In genomic region chr1:231508941-231509340, GRCh38 we compare ENCODE assay signal across 17 cellular contexts. TPM values are rescaled to one million over a fixed set of nuclear protein-coding genes. Genes with fewer than 3 reads are reported as not detected.
A peak's percentile ranks its signal among the peaks of the same experiment; 100 is the strongest.
DNase-seq lines count a peak whose midpoint lies in the region; ATAC-seq and TF ChIP-seq lines count a peak whose summit lies in the region.
"Had no signal": no experiment of that assay in that cellular context is flagged by ENCODE, and none has a peak within 500 bp of the region (broad histone marks: within the 10 kb centered on the region; RNA-seq: fewer than 3 reads in every experiment).

No MANE protein-coding gene starts in this region.

- no peak overlapping the region for H4K91ac ChIP-seq in IMR-90 (ENCODE audit: insufficient read depth, low read depth, low read length)

- no peak for TF ChIP-seq POLR2A in IMR-90 (IDR thresholded peaks at IDR 0.05; ENCODE audit: low read depth, low read length)
- no peak for TF ChIP-seq POLR2A in esophagus muscularis mucosa (IDR thresholded peaks at IDR 0.05; ENCODE audit: low read depth)

- H3K79me2 ChIP-seq in ACC112 (ENCODE audit: control insufficient read depth, insufficient read depth, low read length, unreplicated experiment): no peaks in the 10 kb centered on the region
- H3K79me2 ChIP-seq in fibroblast of lung (ENCODE audit: control insufficient read depth, insufficient read depth, low read length): no peaks in the 10 kb centered on the region

- H3K4me2 ChIP-seq in IMR-90 (ENCODE audit: low read depth, low read length) (no peak overlapping the region), fibroblast of lung (ENCODE audit: extremely low read depth, insufficient read depth, low read length) (no peak overlapping the region)
- H3K4me2 ChIP-seq: SK-N-SH had no signal

- no peak overlapping the region for H3K27ac ChIP-seq in ACC112 (ENCODE audit: low read depth, low read length)
- H3K27ac ChIP-seq in IMR-90 (ENCODE audit: insufficient read depth, low read length): no peak overlapping the region
- H3K27ac ChIP-seq in fibroblast of lung (ENCODE audit: insufficient read depth, low read length): no peak overlapping the region
- no peak overlapping the region for H3K27ac ChIP-seq in esophagus muscularis mucosa (replicated peaks in 1 of 4)

- H2BK5ac ChIP-seq in IMR-90 (ENCODE audit: low read depth, low read length, poor library complexity, severe bottlenecking): no peak overlapping the region

- POLR2A ChIA-PET in IMR-90 (lab: Charles Lee; ENCODE audit: unreplicated experiment) (no interaction called here), T-cell (lab: Charles Lee) (no interaction called here)

- no peak overlapping the region for H2BK20ac ChIP-seq in IMR-90 (ENCODE audit: low read depth, low read length)

- no peak for TF ChIP-seq RAD21 in IMR-90 (IDR thresholded peaks at IDR 0.05; ENCODE audit: low read length)

- H3K4me3 ChIP-seq in ACC112 (ENCODE audit: low read depth, low read length) (no peak overlapping the region), IMR-90 (ENCODE audit: insufficient read depth, low read depth, low read length) (no peak overlapping the region), fibroblast of lung (replicated peaks in 1 of 4; ENCODE audit: control extremely low read depth in 1 of 4, insufficient read depth in 1 of 4, low read depth in 3 of 4, low read length in 4 of 4) (no peak overlapping the region), neuron (ENCODE audit: low read length) (no peak overlapping the region), esophagus muscularis mucosa (no peak overlapping the region)
- H3K4me3 ChIP-seq: HAP-1 had no signal

- H4K5ac ChIP-seq in IMR-90 (ENCODE audit: low read depth, low read length): no peak overlapping the region; the same call in 1 of the 2 replicates

- H3K27ac Mint-ChIP-seq in T-cell: no peak overlapping the region

- no peak overlapping the region for H3K4me3 Mint-ChIP-seq in T-cell

- intact Hi-C loops in IMR-90 (cut with micrococcal nuclease) (no loop called here), esophagus muscularis mucosa (cut with DNase I) (no loop called here)

- BruUV-seq in IMR-90 (replicated peaks; lab: Mats Ljungman, UMichigan): no TSS peak

- H3K79me1 ChIP-seq in IMR-90 (ENCODE audit: low read depth in 1 of 2, low read length in 2 of 2): no peaks in the 10 kb centered on the region

- no peak overlapping the region for H2AK5ac ChIP-seq in IMR-90 (ENCODE audit: low read depth, low read length)

- H3K4ac ChIP-seq in IMR-90 (ENCODE audit: low read depth, low read length): no peak overlapping the region

- no peaks in the 10 kb centered on the region for H3K4me1 Mint-ChIP-seq in T-cell

- no peak overlapping the region for H2BK120ac ChIP-seq in IMR-90 (ENCODE audit: low read depth, low read length)

- peak overlapping the region; percentile 68 for H2AFZ ChIP-seq in ACC112 (ENCODE audit: low read length, unreplicated experiment)
- H2AFZ ChIP-seq in IMR-90 (replicated peaks; ENCODE audit: low read length, poor library complexity): peak overlapping the region; percentile 81
- H2AFZ ChIP-seq in fibroblast of lung (ENCODE audit: low read length): peak overlapping the region; percentile 3
- peak overlapping the region; percentile 40 for H2AFZ ChIP-seq in neuron (ENCODE audit: low read depth, low read length)

- no peaks in the 10 kb centered on the region for H4K20me1 ChIP-seq in IMR-90 (ENCODE audit: insufficient read depth, low read length)
- no peaks in the 10 kb centered on the region for H4K20me1 ChIP-seq in fibroblast of lung (ENCODE audit: control insufficient read depth, extremely low read depth, insufficient read depth, low read length)

- H3K14ac ChIP-seq in IMR-90 (replicated peaks; ENCODE audit: low read depth, low read length): no peak overlapping the region

- dilution Hi-C loops in IMR-90 (cut with HindIII; ENCODE audit: low sequenced_read_pairs, unreplicated experiment): no loop called here

- CTCF ChIA-PET in IMR-90 (lab: Yijun Ruan, JAX): no interaction called here
- CTCF ChIA-PET in T-cell (lab: Charles Lee): no interaction called here

- no CpG with 5 or more reads among the region's 6 CpGs for WGBS in IMR-90 (ENCODE audit: extremely low coverage in 2 of 2, insufficient read length in 1 of 2), 2 experiments
- WGBS in esophagus muscularis mucosa: 88% methylated on average over 6 of the region's 6 CpGs

- H3K9ac ChIP-seq in IMR-90 (ENCODE audit: low read depth, low read length): no peak overlapping the region
- no peak overlapping the region for H3K9ac ChIP-seq in fibroblast of lung (ENCODE audit: insufficient read depth, low read length)
- H3K9ac ChIP-seq: SK-N-SH had no signal

- TF ChIP-seq EP300 in esophagus muscularis mucosa (IDR thresholded peaks at IDR 0.05): no peak

- H3K27me3 Mint-ChIP-seq in T-cell: peaks cover 20 to 28% of the 10 kb centered on the region in 2 donors

- H3K18ac ChIP-seq in IMR-90 (ENCODE audit: low read depth, low read length): no peak overlapping the region

- no peaks in the 10 kb centered on the region for H3K9me3 ChIP-seq in IMR-90 (ENCODE audit: control insufficient read depth, insufficient read depth, low read length)
- no peaks in the 10 kb centered on the region for H3K9me3 ChIP-seq in fibroblast of lung (ENCODE audit: control insufficient read depth, insufficient read depth, low read depth, low read length)
- H3K9me3 ChIP-seq in neuron (ENCODE audit: low read length): no peaks in the 10 kb centered on the region
- H3K9me3 ChIP-seq in esophagus muscularis mucosa: no peaks in the 10 kb centered on the region
- H3K9me3 ChIP-seq: HAP-1, SK-N-SH had no signal

- DNase-seq in IMR-90 (no peak), fibroblast of lung (ENCODE audit: low read depth in 2 of 2) (no peak), HuH-7.5 (ENCODE audit: low spot score) (no peak), T-cell (no peak), esophagus muscularis mucosa (ENCODE audit: extremely low spot score) (no peak)
- DNase-seq: AML-193, GF-D8, NCI-H1436, NCI-H446, NCI-H774, Right ventricle myocardium superior, SK-N-SH had no signal

- H3K4me1 ChIP-seq in ACC112 (ENCODE audit: control insufficient read depth, insufficient read depth, low read length, unreplicated experiment): peaks cover 13% of the 10 kb centered on the region
- no peaks in the 10 kb centered on the region for H3K4me1 ChIP-seq in IMR-90 (ENCODE audit: control insufficient read depth, insufficient read depth, low read length)
- no peaks in the 10 kb centered on the region for H3K4me1 ChIP-seq in fibroblast of lung (ENCODE audit: control insufficient read depth, extremely low read depth, insufficient read depth, low read length)
- H3K4me1 ChIP-seq in neuron (ENCODE audit: insufficient read depth, low read length): peaks cover 3% of the 10 kb centered on the region
- no peaks in the 10 kb centered on the region for H3K4me1 ChIP-seq in esophagus muscularis mucosa
- H3K4me1 ChIP-seq: HAP-1 had no signal

- H3K23ac ChIP-seq in IMR-90 (ENCODE audit: low read depth, low read length): no peak overlapping the region

- H4K8ac ChIP-seq in IMR-90 (ENCODE audit: low read depth in 2 of 2, low read length in 2 of 2): no peak overlapping the region

- TF ChIP-seq CTCF in IMR-90 (conservative IDR thresholded peaks at IDR 0.05; ENCODE audit: low read depth, low read length): no peak
- TF ChIP-seq CTCF in fibroblast of lung (conservative IDR thresholded peaks at IDR 0.05 in 1 of 2, IDR thresholded peaks at IDR 0.05 in 1 of 2; ENCODE audit: low read depth in 1 of 2, low read length in 2 of 2): no peak
- no peak for TF ChIP-seq CTCF in esophagus muscularis mucosa (IDR thresholded peaks at IDR 0.05)

- no peak overlapping the region for H2BK15ac ChIP-seq in IMR-90 (ENCODE audit: low read depth, low read length)

- H2AK9ac ChIP-seq in IMR-90 (replicated peaks; ENCODE audit: low read depth, low read length, poor library complexity): no peak overlapping the region

- in situ Hi-C loops in IMR-90 (cut with MboI; ENCODE audit: low sequenced_read_pairs): no loop called here

- no peak overlapping the region for H3K56ac ChIP-seq in IMR-90 (ENCODE audit: extremely low read depth, insufficient read depth, low read length)

- H3K27me3 ChIP-seq in ACC112 (ENCODE audit: insufficient read depth, low read length): no peaks in the 10 kb centered on the region
- no peaks in the 10 kb centered on the region for H3K27me3 ChIP-seq in IMR-90 (ENCODE audit: control insufficient read depth, insufficient read depth, low read length)
- no peaks in the 10 kb centered on the region for H3K27me3 ChIP-seq in fibroblast of lung (ENCODE audit: control insufficient read depth, insufficient read depth, low read length)
- no peaks in the 10 kb centered on the region for H3K27me3 ChIP-seq in neuron (ENCODE audit: insufficient read depth, low read length)
- H3K27me3 ChIP-seq in esophagus muscularis mucosa: no peaks in the 10 kb centered on the region

- H3K36me3 Mint-ChIP-seq in T-cell: no peaks in the 10 kb centered on the region

- H3K36me3 ChIP-seq in ACC112 (ENCODE audit: insufficient read depth, low read length) (no peaks in the 10 kb centered on the region), IMR-90 (ENCODE audit: control insufficient read depth, insufficient read depth, low read length) (no peaks in the 10 kb centered on the region), fibroblast of lung (ENCODE audit: control insufficient read depth, insufficient read depth, low read length) (no peaks in the 10 kb centered on the region), neuron (ENCODE audit: insufficient read depth, low read length) (no peaks in the 10 kb centered on the region), esophagus muscularis mucosa (no peaks in the 10 kb centered on the region)
- H3K36me3 ChIP-seq: HAP-1 had no signal

- ATAC-seq in IMR-90 (ENCODE audit: low read depth): no peak
- ATAC-seq in T-cell (replicated peaks in 1 of 4): no peak
- ATAC-seq in GM19023 (IDR thresholded peaks at IDR 0.05; ENCODE audit: unreplicated experiment): no peak
- ATAC-seq: Panc1 had no signal

- H3K9me1 ChIP-seq in IMR-90 (ENCODE audit: insufficient read depth, low read length): no peaks in the 10 kb centered on the region

- H3K9me3 Mint-ChIP-seq in T-cell: no peaks in the 10 kb centered on the region

TF ChIP-seq in IMR-90, 13 proteins besides CTCF, POLR2A, EP300 and RAD21 (continues in another document):
- TF ChIP-seq SMC3 (IDR thresholded peaks at IDR 0.05; ENCODE audit: low read depth, low read length): no peak
- no peak for TF ChIP-seq RCOR1 (IDR thresholded peaks at IDR 0.05; ENCODE audit: insufficient replicate concordance, low read length)
- no peak for TF ChIP-seq NFE2L2 (IDR thresholded peaks at IDR 0.05; ENCODE audit: low read depth, low read length)
- no peak for TF ChIP-seq FOS (IDR thresholded peaks at IDR 0.05; ENCODE audit: low read depth, low read length)
- TF ChIP-seq MXI1 (IDR thresholded peaks at IDR 0.05; ENCODE audit: borderline replicate concordance, low read depth, low read length): no peak

RNA-seq across cellular contexts. Expression of gene TSNAX, which starts 19.5 kb away (rescaled TPM):
- total RNA-seq in IMR-90 (2012; rRNA removed) (60.6 and 61.4 TPM in 2 replicates), fibroblast of lung (28.8 and 30.2 TPM in 2 replicates), T-cell (10 to 100 TPM; 31.0 to 40.6 (median 35.0) TPM), esophagus muscularis mucosa (10 to 100 TPM; 20.4 to 29.6 (median 24.7) TPM)
- polyA plus RNA-seq in IMR-90 (2012; rRNA removed) (14.7 and 19.6 TPM in 2 replicates), fibroblast of lung (46.3 TPM in 2 replicates)
- 2.8 and 6.8 TPM in 2 replicates for polyA plus RNA-seq in IMR-90 (2012; cell fraction: cytosol; rRNA removed)
- 3.2 and 16.4 TPM in 2 replicates for polyA plus RNA-seq in IMR-90 (2012; cell fraction: nucleus; rRNA removed; ENCODE audit: low replicate concordance)
- polyA plus RNA-seq in fibroblast of lung (2012): 32.8 and 44.6 TPM in 2 replicates
- polyA minus RNA-seq in fibroblast of lung (ENCODE audit: low replicate concordance): 2.0 and 5.4 TPM in 2 replicates

Comparison
In these comparisons a context has a peak if more than half of its experiments do, and no peak if none do; other contexts are left out.
1. H2AFZ ChIP-seq: peak in every context shown above with its lines; median percentile 81 in IMR-90; 68 in ACC112; 40 in neuron; 3 in fibroblast of lung.